In the genomic region with DNA sequence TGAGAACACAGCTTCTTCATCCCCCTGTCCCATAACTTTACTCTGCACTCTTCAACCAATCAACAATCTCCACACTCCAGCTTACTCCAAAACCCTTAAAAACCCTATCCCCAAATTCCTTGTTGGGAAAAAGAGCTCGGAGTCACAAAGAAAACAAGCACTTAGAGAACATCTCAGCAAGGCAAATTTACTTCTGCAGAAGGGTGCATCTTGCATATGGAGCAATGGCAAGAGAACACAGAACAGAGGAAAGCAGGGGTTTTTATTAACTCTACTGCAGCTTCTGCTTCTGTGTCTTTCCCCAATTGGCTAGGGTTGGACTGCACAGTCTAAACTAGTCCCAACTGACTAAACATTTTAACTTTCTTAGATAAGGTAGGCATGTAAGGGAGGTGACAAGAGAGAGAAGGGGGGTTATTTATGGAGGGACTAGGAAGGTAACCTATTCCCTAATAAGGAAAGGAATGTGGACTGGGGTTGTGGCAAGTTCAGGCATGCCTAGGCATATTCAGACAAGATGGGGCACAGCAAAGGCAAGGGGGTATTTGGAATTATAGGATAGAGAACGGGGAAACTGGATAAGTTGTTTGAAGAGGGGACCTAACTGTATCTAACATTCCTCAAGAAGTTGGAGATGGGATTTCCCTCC, we compare ENCODE assay signal across 20 cellular contexts.
"Had no signal": no experiment of that assay in that cellular context is flagged by ENCODE, and none has a peak within 500 bp of the region (broad histone marks: within the 10 kb centered on the region; RNA-seq: fewer than 3 reads in every experiment).

No MANE protein-coding gene starts in this region.

- H3K27ac Mint-ChIP-seq: naive B cell; stimulated activated effector memory CD8-positive, alpha-beta T cell treated with anti-CD3 and anti-CD28 coated beads, Interleukin-12 subunit alpha, Interleukin-12 subunit beta, amount 100 ng/mL, for 72 hours; type B pancreatic cell had no signal

- H3K4me3 Mint-ChIP-seq: naive B cell; neural crest cell; stimulated activated effector memory CD8-positive, alpha-beta T cell treated with anti-CD3 and anti-CD28 coated beads, Interleukin-12 subunit alpha, Interleukin-12 subunit beta, amount 100 ng/mL, for 72 hours; type B pancreatic cell had no signal

- H3K4me1 ChIP-seq: right atrium auricular region, suprapubic skin, thyroid gland, uterus had no signal

- FAIRE-seq: islet of Langerhans had no signal

- H3K4me1 Mint-ChIP-seq: naive B cell; stimulated activated effector memory CD8-positive, alpha-beta T cell treated with anti-CD3 and anti-CD28 coated beads, Interleukin-12 subunit alpha, Interleukin-12 subunit beta, amount 100 ng/mL, for 72 hours had no signal

- H3K9me3 ChIP-seq: thyroid gland had no signal

- H3K36me3 ChIP-seq: right atrium auricular region, suprapubic skin, thyroid gland, uterus had no signal

- H3K27me3 ChIP-seq: right atrium auricular region, suprapubic skin, thyroid gland, uterus had no signal

- DNase-seq: effector CD4-positive, alpha-beta T cell; foreskin melanocyte; head of caudate nucleus; hippocampal formation; kidney glomerular epithelial cell; mesendoderm; naive B cell; posterior cingulate gyrus; stimulated activated CD4-positive, alpha-beta T cell treated with anti-CD3 and anti-CD28 coated beads, Interleukin-4, amount 100 ng/mL, for 1 hour; stimulated activated CD8-positive, alpha-beta memory T cell treated with anti-CD3 and anti-CD28 coated beads, Interleukin-4, amount 100 ng/mL, for 48 hours; stimulated activated naive CD8-positive, alpha-beta T cell treated with anti-CD3 and anti-CD28 coated beads, Interleukin-15, Interleukin-2, amounts not matched to agents 100 U/mL and 50 U/mL, for 24 hours; thyroid gland; uterus had no signal

- H3K4me3 ChIP-seq: coronary artery, right atrium auricular region, suprapubic skin, thyroid gland, uterus had no signal

- H3K27me3 Mint-ChIP-seq: type B pancreatic cell had no signal

- H3K36me3 Mint-ChIP-seq: stimulated activated effector memory CD8-positive, alpha-beta T cell treated with anti-CD3 and anti-CD28 coated beads, Interleukin-12 subunit alpha, Interleukin-12 subunit beta, amount 100 ng/mL, for 72 hours had no signal

- ATAC-seq: stimulated activated effector memory CD8-positive, alpha-beta T cell treated with anti-CD3 and anti-CD28 coated beads, Interleukin-12 subunit alpha, Interleukin-12 subunit beta, amount 100 ng/mL, for 72 hours; stimulated activated naive CD8-positive, alpha-beta T cell treated with anti-CD3 and anti-CD28 coated beads, Interleukin-15, Interleukin-2, amounts not matched to agents 100 U/mL and 50 U/mL, for 24 hours had no signal

- H3K27ac ChIP-seq: coronary artery, right atrium auricular region, suprapubic skin, thyroid gland, uterus had no signal
